In genomic region chr21:33324311-33325221, GRCh38 we compare ENCODE assay signal across 8 cellular contexts. TPM values are rescaled to one million over a fixed set of nuclear protein-coding genes. Genes with fewer than 3 reads are reported as not detected.
DNase-seq lines count a peak whose midpoint lies in the region; ATAC-seq, FAIRE-seq and TF ChIP-seq lines count a peak whose summit lies in the region.

Gene IFNAR1, plus strand, starts transcription at chr21:33324970. Its CDS starts 86 bp downstream, at chr21:33325056.

- FAIRE-seq in GM19239 (lab: Jason Lieb, UNC) = peak; percentile 97

- H3K4me1 ChIP-seq in BE2C = no peaks in the 10 kb centered on the region

- H3K27ac Mint-ChIP-seq in activated CD4-positive, alpha-beta T cell treated with anti-CD3 and anti-CD28 coated beads for 36 hours = no peak within 1 kb of the TSS

- no peaks in the 10 kb centered on the region for H3K27me3 ChIP-seq in BE2C
- no peaks in the 10 kb centered on the region for H3K27me3 ChIP-seq in layer of hippocampus (ENCODE audit: control insufficient read depth, insufficient read depth, low read length)

- H3K27ac ChIP-seq in cingulate gyrus (ENCODE audit: low read depth, low read length) = peak within 1 kb of the TSS; percentile 98
- peak within 1 kb of the TSS; percentile 98 for H3K27ac ChIP-seq in layer of hippocampus (ENCODE audit: low read depth, low read length)

- TF ChIP-seq CTCF in BE2C (IDR thresholded peaks at IDR 0.05; ENCODE audit: low read depth, low read length) = no peak

- CTCF ChIA-PET in activated CD4-positive, alpha-beta T cell treated with anti-CD3 and anti-CD28 coated beads for 36 hours (lab: Charles Lee) = interaction anchor here (0.6 to 2.2 kb wide), 23 partner anchors 15 to 156 kb away, joined by 3 to 19 read pairs (median 4); partner anchors contain the start of genes IL10RB and TMEM50B

- H3K9me3 ChIP-seq in BE2C = no peaks in the 10 kb centered on the region

- H3K36me3 ChIP-seq in BE2C = peaks cover 2% of the 10 kb centered on the region; the same call in 1 of the 2 replicates

- H3K4me3 ChIP-seq in BE2C (ENCODE audit: low read depth, low read length) = peak within 1 kb of the TSS; percentile 95

- POLR2A ChIA-PET in activated CD4-positive, alpha-beta T cell treated with anti-CD3 and anti-CD28 coated beads for 36 hours (lab: Charles Lee) = interaction anchor here (0.6 to 2.1 kb wide), 20 partner anchors 25 to 932 kb away, joined by 3 to 20 read pairs (median 4); partner anchors contain the start of genes DNAJC28, IL10RB, PAXBP1 and SYNJ1

- peak; percentile 72 for ATAC-seq in HG03442 (IDR thresholded peaks at IDR 0.05; ENCODE audit: unreplicated experiment)
- peak; percentile 95 for ATAC-seq in activated CD4-positive, alpha-beta T cell treated with anti-CD3 and anti-CD28 coated beads for 36 hours

- intact Hi-C loops in activated CD4-positive, alpha-beta T cell treated with anti-CD3 and anti-CD28 coated beads for 36 hours (cut with DNase I, micrococcal nuclease) = loop anchor here (1.0 to 10.0 kb wide), 14 partner anchors 37 to 550 kb away; partner anchors contain the start of genes IL10RB (in 2 of the 2), CRYZL1 (in 1 of the 2), DNAJC28 (in 1 of the 2) and DONSON (in 1 of the 2)

- no peaks in the 10 kb centered on the region for H3K9me3 Mint-ChIP-seq in activated CD4-positive, alpha-beta T cell treated with anti-CD3 and anti-CD28 coated beads for 36 hours (ENCODE audit: low read depth)

- DNase-seq in BE2C (peak; percentile 99), GM19239 (ENCODE audit: insufficient read length, low spot score) (peak; percentile 60), NCI-H510A treated with DMSO at 0.1 percent for 48 hours (lab: John Stamatoyannopoulos, UW) (peak; percentile 95)
- DNase-seq in activated CD4-positive, alpha-beta T cell treated with anti-CD3 and anti-CD28 coated beads for 36 hours = peak; percentile 100
- DNase-seq in stimulated activated CD4-positive, alpha-beta T cell treated with anti-CD3 and anti-CD28 coated beads, Interleukin-1b, Interleukin-23, amount 100 ng/mL, for 4 hours (ENCODE audit: low read depth in 2 of 2) = peak; percentile 99 to 100

- no peaks in the 10 kb centered on the region for H3K27me3 Mint-ChIP-seq in activated CD4-positive, alpha-beta T cell treated with anti-CD3 and anti-CD28 coated beads for 36 hours

- H3K4me1 Mint-ChIP-seq in activated CD4-positive, alpha-beta T cell treated with anti-CD3 and anti-CD28 coated beads for 36 hours = peaks cover 31% of the 10 kb centered on the region

- H3K36me3 Mint-ChIP-seq in activated CD4-positive, alpha-beta T cell treated with anti-CD3 and anti-CD28 coated beads for 36 hours (ENCODE audit: low read depth) = peaks cover 6% of the 10 kb centered on the region

- no peak within 1 kb of the TSS for H3K4me3 Mint-ChIP-seq in activated CD4-positive, alpha-beta T cell treated with anti-CD3 and anti-CD28 coated beads for 36 hours

RNA-seq across cellular contexts. Expression of gene IFNAR1, which starts in this region (rescaled TPM):
- 26.3 TPM for polyA plus RNA-seq in BE2C (2012; ENCODE audit: insufficient read depth, insufficient read length, low read depth)
- 10 to 100 TPM; 21.8 to 29.6 TPM for total RNA-seq in activated CD4-positive, alpha-beta T cell treated with anti-CD3 and anti-CD28 coated beads for 36 hours

Comparison
In these comparisons a context has a peak if more than half of its experiments do, and no peak if none do; other contexts are left out.
1. Peak in every context shown above with its lines: DNase-seq, ATAC-seq, H3K4me3 ChIP-seq and H3K27ac ChIP-seq.